In the genomic region with DNA sequence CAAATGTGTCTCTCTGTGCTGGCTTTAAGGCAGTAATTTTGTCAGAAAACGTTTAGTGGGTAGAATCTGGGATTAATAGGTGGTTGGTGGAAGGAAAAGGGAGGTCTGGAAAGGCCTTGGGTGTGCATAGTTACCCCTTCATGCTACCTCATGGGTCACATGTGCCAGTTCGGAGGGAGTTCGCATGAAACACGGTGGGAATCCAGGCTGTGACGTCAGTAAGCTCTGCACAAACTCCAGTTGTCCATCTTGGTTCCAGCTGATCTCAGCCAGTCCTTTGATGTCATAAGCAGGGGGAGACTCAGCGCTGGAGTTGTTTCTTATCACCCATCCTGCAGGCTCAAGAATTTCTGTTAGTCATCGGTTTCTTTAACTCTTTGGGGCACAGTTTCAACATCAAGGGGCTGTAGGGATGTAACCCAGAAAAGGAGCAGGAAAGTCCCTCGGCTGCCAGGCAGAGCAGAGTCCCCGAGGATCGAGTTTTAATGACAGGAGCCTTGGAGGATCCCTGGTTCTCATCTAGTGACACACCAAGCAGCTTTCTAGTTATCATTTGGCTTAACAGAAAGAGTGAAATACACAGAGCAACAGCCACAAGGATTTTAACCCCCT, we compare ENCODE assay signal across 11 cellular contexts. TPM values are rescaled to one million over a fixed set of nuclear protein-coding genes. Genes with fewer than 3 reads are reported as not detected.
DNase-seq lines count a peak whose midpoint lies in the region; ATAC-seq and TF ChIP-seq lines count a peak whose summit lies in the region.
"Had no signal": no experiment of that assay in that cellular context is flagged by ENCODE, and none has a peak within 500 bp of the region (broad histone marks: within the 10 kb centered on the region; RNA-seq: fewer than 3 reads in every experiment).

No MANE protein-coding gene starts in this region.

- peaks cover 22% of the 10 kb centered on the region for H3K4me1 Mint-ChIP-seq in Calu3 (ENCODE audit: low read depth, unreplicated experiment)

- DNase-seq in Calu3: peak; percentile 27
- DNase-seq in RPMI7951 (ENCODE audit: low read depth): peak; percentile 73
- DNase-seq in fibroblast of peridontal ligament (ENCODE audit: extremely low read depth): peak; percentile 83
- DNase-seq in pulmonary artery endothelial cell (ENCODE audit: low read depth, low spot score): peak; percentile 98
- no peak for DNase-seq in colonic mucosa
- no peak for DNase-seq in activated naive CD4-positive, alpha-beta T cell treated with anti-CD3 and anti-CD28 coated beads, Interleukin-2, amount 50 U/mL, for 72 hours (ENCODE audit: low spot score in 2 of 2)
- DNase-seq: NCI-H1436, tibial artery had no signal

- CTCF ChIA-PET in Calu3 (lab: Charles Lee): no interaction called here

- no peaks in the 10 kb centered on the region for H3K9me3 ChIP-seq in colonic mucosa

- no peaks in the 10 kb centered on the region for H3K36me3 ChIP-seq in colonic mucosa
- H3K36me3 ChIP-seq: tibial artery had no signal

- peaks cover 4% of the 10 kb centered on the region for H3K36me3 Mint-ChIP-seq in Calu3 (ENCODE audit: insufficient read depth, unreplicated experiment)
- no peaks in the 10 kb centered on the region for H3K36me3 Mint-ChIP-seq in activated naive CD4-positive, alpha-beta T cell treated with anti-CD3 and anti-CD28 coated beads, Interleukin-2, amount 50 U/mL, for 72 hours

- BruUV-seq in Calu3 (replicated peaks; lab: Mats Ljungman, UMichigan): no TSS peak

- no peaks in the 10 kb centered on the region for H3K9me3 Mint-ChIP-seq in Calu3 (ENCODE audit: low read depth, unreplicated experiment)
- H3K9me3 Mint-ChIP-seq in activated naive CD4-positive, alpha-beta T cell treated with anti-CD3 and anti-CD28 coated beads, Interleukin-2, amount 50 U/mL, for 72 hours: no peaks in the 10 kb centered on the region

- H3K27me3 Mint-ChIP-seq in Calu3 (ENCODE audit: unreplicated experiment): peaks cover 29% of the 10 kb centered on the region

- H3K27ac Mint-ChIP-seq in Calu3 (ENCODE audit: unreplicated experiment): no peak overlapping the region
- H3K27ac Mint-ChIP-seq in activated naive CD4-positive, alpha-beta T cell treated with anti-CD3 and anti-CD28 coated beads, Interleukin-2, amount 50 U/mL, for 72 hours: no peak overlapping the region
- H3K27ac Mint-ChIP-seq: dendritic cell treated with granulocyte-macrophage colony-stimulating factor and Interleukin-4, amounts not matched to agents 40 ng/mL and 50 ng/mL, for 4 days had no signal

- intact Hi-C loops in Calu3 (cut with micrococcal nuclease; ENCODE audit: unreplicated experiment) (no loop called here), colonic mucosa (cut with DNase I) (no loop called here)

- no peaks in the 10 kb centered on the region for H3K27me3 ChIP-seq in colonic mucosa

- no peak overlapping the region for H3K4me3 ChIP-seq in colonic mucosa
- H3K4me3 ChIP-seq: tibial artery had no signal

- no peak for ATAC-seq in GM19324 (IDR thresholded peaks at IDR 0.05; ENCODE audit: low FRiP score, unreplicated experiment)
- no peak for ATAC-seq in activated naive CD4-positive, alpha-beta T cell treated with anti-CD3 and anti-CD28 coated beads, Interleukin-2, amount 50 U/mL, for 72 hours
- no peak for ATAC-seq in HG03571 (IDR thresholded peaks at IDR 0.05; ENCODE audit: unreplicated experiment)

- H3K27ac ChIP-seq in colonic mucosa: no peak overlapping the region
- H3K27ac ChIP-seq: tibial artery had no signal

- no peak overlapping the region for H3K9ac ChIP-seq in colonic mucosa (ENCODE audit: low read depth in 2 of 2, low read length in 2 of 2)

- H3K4me3 Mint-ChIP-seq in Calu3 (ENCODE audit: low read depth, unreplicated experiment): no peak overlapping the region
- H3K4me3 Mint-ChIP-seq: dendritic cell treated with granulocyte-macrophage colony-stimulating factor and Interleukin-4, amounts not matched to agents 40 ng/mL and 50 ng/mL, for 4 days had no signal

- H3K4me1 ChIP-seq in colonic mucosa: no peaks in the 10 kb centered on the region
- H3K4me1 ChIP-seq: tibial artery had no signal

- TF ChIP-seq CTCF in Calu3 (IDR thresholded peaks at IDR 0.05; ENCODE audit: unreplicated experiment) (no peak), colonic mucosa (IDR thresholded peaks at IDR 0.05) (no peak)

RNA-seq across cellular contexts. Expression of a gene that starts 28.9 kb away (rescaled TPM):
- total RNA-seq in Calu3 (2022) (not detected in 2 replicates), pulmonary artery endothelial cell (25.0 and 26.0 TPM in 2 replicates), colonic mucosa (under 1 TPM; 0.27 to 0.50 TPM)
- 0.29 TPM in 1 of 2 replicates, not detected in the other for total RNA-seq in RPMI7951 (2014; rRNA removed; shearing (Covaris generic))
- total RNA-seq in activated naive CD4-positive, alpha-beta T cell treated with anti-CD3 and anti-CD28 coated beads, Interleukin-2, amount 50 U/mL, for 72 hours: not detected

RNA-seq across cellular contexts. Expression of a gene that starts 33.4 kb away (rescaled TPM):
- total RNA-seq in Calu3 (2022) (not detected in 2 replicates), pulmonary artery endothelial cell (not detected in 2 replicates), colonic mucosa (not detected)
- not detected in 2 replicates for total RNA-seq in RPMI7951 (2014; rRNA removed; shearing (Covaris generic))
- total RNA-seq in activated naive CD4-positive, alpha-beta T cell treated with anti-CD3 and anti-CD28 coated beads, Interleukin-2, amount 50 U/mL, for 72 hours: under 1 TPM in 1 of 2 donors, not detected in 1; 0.29 TPM

RNA-seq across cellular contexts. Expression of a gene that starts 51.9 kb away (rescaled TPM):
- total RNA-seq in Calu3 (2022): 1.6 and 2.0 TPM in 2 replicates
- 0.49 TPM in 1 of 2 replicates, not detected in the other for total RNA-seq in RPMI7951 (2014; rRNA removed; shearing (Covaris generic))
- total RNA-seq in pulmonary artery endothelial cell: 0.53 and 0.99 TPM in 2 replicates
- total RNA-seq in colonic mucosa: not detected
- 1 to 10 TPM; 2.1 to 2.5 TPM for total RNA-seq in activated naive CD4-positive, alpha-beta T cell treated with anti-CD3 and anti-CD28 coated beads, Interleukin-2, amount 50 U/mL, for 72 hours

Comparison
In these comparisons a context has a peak if more than half of its experiments do, and no peak if none do; other contexts are left out.
1. DNase-seq: peak in Calu3 (single experiment), RPMI7951 (single experiment), fibroblast of peridontal ligament (single experiment) and pulmonary artery endothelial cell (single experiment); none in colonic mucosa (single experiment) and activated naive CD4-positive, alpha-beta T cell treated with anti-CD3 and anti-CD28 coated beads, Interleukin-2, amount 50 U/mL, for 72 hours (0 of 2).
2. RNA of a gene that starts 28.9 kb away (total RNA-seq): 25.0 to 26.0 TPM in pulmonary artery endothelial cell; 0.27 to 0.50 TPM in colonic mucosa, not detected in activated naive CD4-positive, alpha-beta T cell treated with anti-CD3 and anti-CD28 coated beads, Interleukin-2, amount 50 U/mL, for 72 hours, not detected in Calu3 and 0.29 TPM in RPMI7951; every median in the first group is over 10 times any median in the second.